Comparison of ENCODE assay signal across 8 cellular contexts in the genomic region with DNA sequence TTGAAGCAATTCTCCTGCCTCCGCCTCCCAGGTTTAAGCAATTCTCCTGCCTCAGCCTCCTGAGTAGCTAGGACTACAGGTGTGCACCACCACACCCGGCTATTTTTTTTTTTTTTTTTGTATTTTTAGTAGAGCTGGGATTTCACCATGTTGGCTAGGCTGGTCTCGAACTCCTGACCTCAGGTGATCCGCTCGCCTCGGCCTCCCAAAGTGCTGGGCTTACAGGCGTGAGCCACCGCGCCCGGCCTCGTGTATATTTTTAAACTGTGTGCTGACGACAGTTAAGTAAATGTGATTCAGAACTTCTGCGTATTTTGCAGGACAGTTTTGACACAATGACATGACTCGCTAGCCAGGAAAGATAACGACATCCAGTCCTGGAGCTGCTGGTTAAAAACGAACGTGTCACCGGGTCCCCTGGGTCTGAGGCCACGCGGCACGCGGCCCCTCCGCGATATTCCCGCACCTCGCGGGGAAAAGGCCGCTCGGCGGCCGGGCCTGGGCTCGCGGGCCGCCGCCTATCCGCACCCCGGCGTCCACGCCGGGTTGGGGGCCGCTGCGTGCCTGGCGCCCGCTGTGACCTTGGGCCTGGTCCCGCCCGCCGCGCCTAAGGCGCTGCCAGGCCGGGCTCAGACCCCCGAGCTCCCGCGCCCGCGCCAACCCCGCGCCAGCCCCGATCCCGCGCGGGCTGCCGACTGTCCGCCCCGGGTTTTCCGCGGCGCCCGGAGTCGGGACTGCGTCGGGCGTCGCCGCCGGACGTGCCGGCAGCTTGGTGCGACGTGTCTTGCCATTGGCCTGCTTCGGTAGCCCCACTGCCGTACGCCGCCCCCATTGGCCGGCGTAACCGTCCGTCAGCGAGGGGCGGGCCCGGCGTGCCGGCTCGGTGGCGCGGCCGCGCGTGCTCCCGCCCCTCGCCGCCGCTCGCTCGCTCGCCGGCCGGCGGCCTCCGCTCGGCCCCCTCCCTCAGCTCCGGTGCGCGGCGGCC. TPM values are rescaled to one million over a fixed set of nuclear protein-coding genes. Genes with fewer than 3 reads are reported as not detected.
DNase-seq lines count a peak whose midpoint lies in the region; ATAC-seq and TF ChIP-seq lines count a peak whose summit lies in the region.

TSS of gene FOXK2 (plus strand) at position 907 of the 985 bp plus-strand sequence. CDS start 157 bp downstream, outside the sequence.

- ATAC-seq in HG02642 (IDR thresholded peaks at IDR 0.05; ENCODE audit: poor library complexity, unreplicated experiment): peak; percentile 94
- peak; percentile 98 to 99 (median 99) for ATAC-seq in T-cell (replicated peaks in 1 of 4)

- no peaks in the 10 kb centered on the region for H3K27me3 Mint-ChIP-seq in T-cell

- H3K4me3 ChIP-seq in GM12875 (ENCODE audit: low read depth, low read length): peak within 1 kb of the TSS; percentile 73
- peak within 1 kb of the TSS; percentile 84 for H3K4me3 ChIP-seq in adipocyte (ENCODE audit: low read length)
- H3K4me3 ChIP-seq in cardiac muscle cell: peak within 1 kb of the TSS; percentile 93
- peak within 1 kb of the TSS; percentile 72 for H3K4me3 ChIP-seq in parathyroid adenoma (ENCODE audit: low read depth, low read length)
- H3K4me3 ChIP-seq in thyroid gland (replicated peaks in 1 of 3): peak within 1 kb of the TSS; percentile 59 to 88 (median 71)

- intact Hi-C loops in thyroid gland (cut with DNase I): no loop called here

- peaks cover 2% of the 10 kb centered on the region for H3K36me3 Mint-ChIP-seq in T-cell

- H3K79me2 ChIP-seq in parathyroid adenoma: peaks cover 32% of the 10 kb centered on the region

- TF ChIP-seq POLR2A in thyroid gland (IDR thresholded peaks at IDR 0.05): peak in 1 of 2 donors; percentile 72

- WGBS in thyroid gland, 2 donors: 18 to 22% methylated on average over 15 to 17 of the region's 114 CpGs

- H3K4me2 ChIP-seq in parathyroid adenoma (ENCODE audit: low read length): peak within 1 kb of the TSS; percentile 89

- H3K27me3 ChIP-seq in adipocyte (replicated peaks; ENCODE audit: control insufficient read depth, insufficient read depth, low read length): no peaks in the 10 kb centered on the region
- no peaks in the 10 kb centered on the region for H3K27me3 ChIP-seq in cardiac muscle cell
- no peaks in the 10 kb centered on the region for H3K27me3 ChIP-seq in parathyroid adenoma (ENCODE audit: control insufficient read depth, insufficient read depth, low read length)
- H3K27me3 ChIP-seq in thyroid gland: no peaks in the 10 kb centered on the region

- peak within 1 kb of the TSS; percentile 89 for H2AFZ ChIP-seq in parathyroid adenoma

- peak within 1 kb of the TSS; percentile 87 to 99 (median 88) for H3K4me3 Mint-ChIP-seq in T-cell

- H3K9ac ChIP-seq in adipocyte (ENCODE audit: low read length): peak within 1 kb of the TSS; percentile 92
- H3K9ac ChIP-seq in parathyroid adenoma: peak within 1 kb of the TSS; percentile 46

- TF ChIP-seq CTCF in GM12875 (IDR thresholded peaks at IDR 0.05; ENCODE audit: borderline replicate concordance, insufficient read depth, low read depth, low read length): no peak
- TF ChIP-seq CTCF in cardiac muscle cell (IDR thresholded peaks at IDR 0.05; ENCODE audit: low read depth, low read length): no peak
- no peak for TF ChIP-seq CTCF in parathyroid adenoma (IDR thresholded peaks at IDR 0.05)
- no peak for TF ChIP-seq CTCF in thyroid gland (IDR thresholded peaks at IDR 0.05)

- POLR2A ChIA-PET in T-cell (lab: Charles Lee): interaction anchor here in 1 of 2 donors (0.5 to 0.7 kb wide), 2 partner anchors 15 to 389 kb away, joined by 3 read pairs; no protein-coding TSS in a partner anchor

- DNase-seq in NCI-H128 (lab: John Stamatoyannopoulos, UW; ENCODE audit: unreplicated experiment): peak; percentile 66
- peak; percentile 81 to 96 (median 91) for DNase-seq in T-cell
- peak; percentile 97 for DNase-seq in adipocyte (ENCODE audit: low read depth)
- DNase-seq in cardiac muscle cell (ENCODE audit: low read depth in 1 of 2, low spot score in 1 of 2): peak; percentile 96 to 97
- peak; percentile 92 to 94 for DNase-seq in thyroid gland

- H3K27ac Mint-ChIP-seq in T-cell: peak within 1 kb of the TSS; percentile 72 to 83

- H3K9me3 Mint-ChIP-seq in T-cell: no peaks in the 10 kb centered on the region

- peaks cover 27 to 29% (median 27%) of the 10 kb centered on the region in 3 donors for H3K4me1 Mint-ChIP-seq in T-cell

- H3K36me3 ChIP-seq in adipocyte (ENCODE audit: control insufficient read depth, insufficient read depth, low read length, severe bottlenecking): no peaks in the 10 kb centered on the region
- no peaks in the 10 kb centered on the region for H3K36me3 ChIP-seq in cardiac muscle cell
- no peaks in the 10 kb centered on the region for H3K36me3 ChIP-seq in parathyroid adenoma (ENCODE audit: control insufficient read depth, insufficient read depth, low read length)
- H3K36me3 ChIP-seq in thyroid gland: no peaks in the 10 kb centered on the region

- no peaks in the 10 kb centered on the region for H3K9me3 ChIP-seq in adipocyte (ENCODE audit: control insufficient read depth, low read length)
- no peaks in the 10 kb centered on the region for H3K9me3 ChIP-seq in cardiac muscle cell (ENCODE audit: low read depth)
- no peaks in the 10 kb centered on the region for H3K9me3 ChIP-seq in parathyroid adenoma (ENCODE audit: control insufficient read depth, low read length)
- H3K9me3 ChIP-seq in thyroid gland: no peaks in the 10 kb centered on the region

- H3K27ac ChIP-seq in cardiac muscle cell (peak within 1 kb of the TSS; percentile 92), parathyroid adenoma (peak within 1 kb of the TSS; percentile 80), thyroid gland (peak within 1 kb of the TSS; percentile 71 to 96 (median 91))

- CTCF ChIA-PET in T-cell (lab: Charles Lee): interaction anchor here in 1 of 2 donors (0.6 to 1.1 kb wide), 4 partner anchors 11 to 22 kb away, joined by 3 to 4 read pairs (median 3); no protein-coding TSS in a partner anchor

- H3K4me1 ChIP-seq in adipocyte (ENCODE audit: control insufficient read depth, insufficient read depth, low read length) (peaks cover 5% of the 10 kb centered on the region), cardiac muscle cell (ENCODE audit: low read depth) (no peaks in the 10 kb centered on the region), parathyroid adenoma (peaks cover 10% of the 10 kb centered on the region), thyroid gland (peaks cover 12 to 19% of the 10 kb centered on the region in 2 donors)

RNA-seq across cellular contexts. Expression of gene FOXK2, which starts in this region (rescaled TPM):
- total RNA-seq in T-cell (10 to 100 TPM; 45.8 to 65.5 (median 61.9) TPM), cardiac muscle cell (44.5 and 63.0 TPM in 2 replicates), thyroid gland (10 to 100 TPM; 30.5 to 43.3 (median 38.8) TPM)
- polyA plus RNA-seq in cardiac muscle cell: 22.0 and 26.7 TPM in 2 replicates

Comparison
In these comparisons a context has a peak if more than half of its experiments do, and no peak if none do; other contexts are left out.
1. Peak in every context shown above with its lines: DNase-seq, ATAC-seq, H3K4me3 ChIP-seq and H3K27ac ChIP-seq.